In the genomic region with DNA sequence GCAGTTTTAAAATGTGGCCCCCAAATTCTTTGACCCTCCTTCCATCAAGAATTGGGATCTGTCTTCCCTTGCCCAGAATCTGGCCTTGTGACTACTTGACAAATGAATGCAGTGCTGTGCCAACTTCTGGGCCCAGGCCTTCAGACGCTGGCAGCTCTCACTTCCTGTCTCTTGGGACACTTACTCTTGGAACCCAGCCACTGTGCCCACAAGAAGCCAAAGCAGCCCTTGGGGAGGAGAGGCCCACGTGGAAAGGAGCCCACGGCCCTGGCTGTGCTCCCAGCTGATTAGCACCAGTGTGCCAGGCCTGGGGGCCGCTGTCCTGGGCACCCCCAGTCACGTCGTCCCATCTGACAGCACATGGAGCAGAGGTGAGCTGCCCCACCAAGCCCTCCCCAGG, we compare ENCODE assay signal across 9 cellular contexts. TPM values are rescaled to one million over a fixed set of nuclear protein-coding genes. Genes with fewer than 3 reads are reported as not detected.
DNase-seq lines count a peak whose midpoint lies in the region; ATAC-seq, FAIRE-seq and TF ChIP-seq lines count a peak whose summit lies in the region.
"Had no signal": no experiment of that assay in that cellular context is flagged by ENCODE, and none has a peak within 500 bp of the region (broad histone marks: within the 10 kb centered on the region; RNA-seq: fewer than 3 reads in every experiment).

No MANE protein-coding gene starts in this region.

- TF ChIP-seq POLR2A in gastrocnemius medialis (IDR thresholded peaks at IDR 0.05): no peak

- intact Hi-C loops in gastrocnemius medialis (cut with DNase I; ENCODE audit: low total_unique reads): no loop called here

- no peaks in the 10 kb centered on the region for H3K36me3 ChIP-seq in gastrocnemius medialis

- H3K9me3 ChIP-seq in gastrocnemius medialis: no peaks in the 10 kb centered on the region

- POLR2A ChIA-PET in RWPE1 (lab: Yijun Ruan, JAX; ENCODE audit: low non-redundant PET): no interaction called here

- no peak overlapping the region for H3K4me3 ChIP-seq in gastrocnemius medialis

- ATAC-seq in GM21786 (IDR thresholded peaks at IDR 0.05; ENCODE audit: unreplicated experiment) (peak; percentile 46), gastrocnemius medialis (peak; percentile 54 to 55), GM19023 (IDR thresholded peaks at IDR 0.05; ENCODE audit: unreplicated experiment) (no peak), HG03439 (IDR thresholded peaks at IDR 0.05; ENCODE audit: unreplicated experiment) (no peak), GM21423 (IDR thresholded peaks at IDR 0.05; ENCODE audit: unreplicated experiment) (no peak)

- no peak for TF ChIP-seq CTCF in RWPE1 (conservative IDR thresholded peaks at IDR 0.05; ENCODE audit: low read depth)
- TF ChIP-seq CTCF in gastrocnemius medialis (IDR thresholded peaks at IDR 0.05 in 4 of 5, conservative IDR thresholded peaks at IDR 0.05 in 1 of 5): no peak

- H3K27ac ChIP-seq in RWPE1: peak overlapping the region; percentile 90
- no peak overlapping the region for H3K27ac ChIP-seq in gastrocnemius medialis

- peaks cover 9 to 13% of the 10 kb centered on the region in 2 donors for H3K4me1 ChIP-seq in gastrocnemius medialis

- no peaks in the 10 kb centered on the region for H3K27me3 ChIP-seq in gastrocnemius medialis

- DNase-seq in RWPE1 (ENCODE audit: low spot score) (peak; percentile 18), frontal cortex (ENCODE audit: low spot score in 2 of 2) (peak; percentile 14 to 43), gastrocnemius medialis (peak; percentile 11 to 48), NCI-H510A (lab: John Stamatoyannopoulos, UW) (no peak)
- DNase-seq: activated T-cell treated with anti-CD3 and anti-CD28 coated beads, Interleukin-2, amount 50 U/mL, for 24 hours had no signal

- FAIRE-seq in frontal cortex (lab: Jason Lieb, UNC): no peak

- in situ Hi-C loops in gastrocnemius medialis (cut with MboI; ENCODE audit: low sequenced_read_pairs in 4 of 4): no loop called here

- CTCF ChIA-PET in RWPE1 (lab: Yijun Ruan, JAX): interaction anchor here (0.6 kb wide), 1 partner anchor 916 kb away, joined by 7 read pairs; no protein-coding TSS in a partner anchor

RNA-seq across cellular contexts. Expression of gene RPL37A, which starts 56.6 kb away (rescaled TPM):
- 3,585 TPM for total RNA-seq in frontal cortex
- total RNA-seq in gastrocnemius medialis: 1,000 to 10,000 TPM; 1,065 to 1,506 (median 1,390) TPM

Comparison
In these comparisons a context has a peak if more than half of its experiments do, and no peak if none do; other contexts are left out.
1. ATAC-seq: peak in GM21786 (single experiment) and gastrocnemius medialis (2 of 2); none in GM19023 (single experiment), HG03439 (single experiment) and GM21423 (single experiment).